ENCODE assay signal across 33 cellular contexts in the genomic region with DNA sequence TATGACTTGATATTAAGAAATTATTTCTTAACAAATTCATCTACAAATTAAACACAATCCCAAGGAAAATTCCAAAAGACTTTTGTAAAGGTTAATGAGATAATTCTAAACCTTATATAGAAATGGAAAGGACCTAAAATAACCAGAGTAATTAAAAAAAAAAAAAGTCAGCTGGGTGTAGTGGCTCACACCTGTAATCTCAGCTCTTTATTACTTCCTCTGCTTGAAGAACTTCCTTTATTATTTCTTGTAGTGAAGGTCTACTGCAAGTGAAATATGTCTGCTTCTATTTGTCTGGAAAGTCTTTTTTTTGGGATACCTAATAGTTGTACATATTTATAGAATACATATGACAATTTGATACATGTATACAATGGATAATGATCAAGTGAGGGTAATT.
"Had no signal": no experiment of that assay in that cellular context is flagged by ENCODE, and none has a peak within 500 bp of the region (broad histone marks: within the 10 kb centered on the region; RNA-seq: fewer than 3 reads in every experiment).

No MANE protein-coding gene starts in this region.

- H3K4me3 Mint-ChIP-seq: activated B cell treated with CpG ODN at 0.5 μM for 24 hours; activated CD4-positive, alpha-beta memory T cell treated with anti-CD3 and anti-CD28 coated beads for 36 hours; activated CD4-positive, alpha-beta T cell treated with anti-CD3 and anti-CD28 coated beads, Interleukin-2, amount 10 ng/mL, durations not matched to agents 24 days and 14 days; activated CD8-positive, alpha-beta T cell treated with anti-CD3 and anti-CD28 coated beads for 36 hours; activated naive CD4-positive, alpha-beta T cell treated with anti-CD3 and anti-CD28 coated beads for 36 hours; activated naive CD8-positive, alpha-beta T cell treated with anti-CD3 and anti-CD28 coated beads for 36 hours; activated T-cell treated with anti-CD3 and anti-CD28 coated beads, Interleukin-2, amount 50 U/mL, for 4 hours; activated T-cell treated with anti-CD3 and anti-CD28 coated beads, Interleukin-2, amount 50 U/mL, for 72 hours; activated T-helper 1 cell treated with anti-CD3 and anti-CD28 coated beads, Interleukin-12 subunit alpha, Interleukin-12 subunit beta, Interleukin-2, Interleukin-4 antibody, amounts not matched to agents 30 ng/mL and 10 ng/mL and 1 ng/mL, durations not matched to agents 14 hours and 24 hours and 36 hours; activated T-helper 17 cell treated with anti-CD3 and anti-CD28 coated beads, Interleukin-2, amount 50 U/mL, for 72 hours; T-cell; T-helper 2 cell treated with Interferon-gamma antibody and Interleukin-4, amounts not matched to agents 5 μg/mL and 100 μg/mL, for 36 hours had no signal

- H3K4me1 Mint-ChIP-seq: activated CD4-positive, alpha-beta T cell treated with anti-CD3 and anti-CD28 coated beads, Interleukin-2, amount 10 ng/mL, durations not matched to agents 24 days and 14 days; activated T-helper 17 cell treated with anti-CD3 and anti-CD28 coated beads, Interleukin-2, amount 50 U/mL, for 72 hours; T-cell had no signal

- H3K36me3 Mint-ChIP-seq: activated CD4-positive, alpha-beta memory T cell treated with anti-CD3 and anti-CD28 coated beads for 36 hours; activated naive CD4-positive, alpha-beta T cell treated with anti-CD3 and anti-CD28 coated beads, Interleukin-2, amount 50 U/mL, for 72 hours; activated naive CD8-positive, alpha-beta T cell treated with anti-CD3 and anti-CD28 coated beads for 36 hours; T-cell had no signal

- DNase-seq: activated B cell treated with CpG ODN at 0.5 μM for 24 hours; activated CD4-positive, alpha-beta memory T cell treated with anti-CD3 and anti-CD28 coated beads for 36 hours; activated CD4-positive, alpha-beta T cell treated with anti-CD3 and anti-CD28 coated beads for 4 hours; activated CD4-positive, alpha-beta T cell treated with anti-CD3 and anti-CD28 coated beads, Interleukin-2, amount 10 ng/mL, durations not matched to agents 24 days and 14 days; activated CD4-positive, alpha-beta T cell treated with anti-CD3 and anti-CD28 coated beads, Interleukin-2, amount 50 U/mL, for 1 hour; activated CD4-positive, alpha-beta T cell treated with anti-CD3 and anti-CD28 coated beads, Interleukin-2, amount 50 U/mL, for 4 hours; activated CD4-positive, CD25-positive, alpha-beta regulatory T cell treated with anti-CD3 and anti-CD28 coated beads, Interleukin-2, amount 50 U/mL, for 72 hours; activated CD8-positive, alpha-beta memory T cell treated with anti-CD3 and anti-CD28 coated beads, Interleukin-2, amount 50 U/mL, for 4 hours; activated CD8-positive, alpha-beta T cell treated with anti-CD3 and anti-CD28 coated beads for 36 hours; activated gamma-delta T cell treated with Interleukin-2 at 50 U/mL for 16 hours; activated naive CD4-positive, alpha-beta T cell; activated naive CD4-positive, alpha-beta T cell treated with anti-CD3 and anti-CD28 coated beads for 36 hours; activated naive CD4-positive, alpha-beta T cell treated with anti-CD3 and anti-CD28 coated beads, Interleukin-2, amount 50 U/mL, for 16 hours; activated naive CD8-positive, alpha-beta T cell treated with anti-CD3 and anti-CD28 coated beads for 36 hours; activated T-cell treated with anti-CD3 and anti-CD28 coated beads for 4 hours; activated T-cell treated with anti-CD3 and anti-CD28 coated beads, Interleukin-2, amount 50 U/mL, for 1 hour; activated T-cell treated with anti-CD3 and anti-CD28 coated beads, Interleukin-2, amount 50 U/mL, for 4 hours; activated T-cell treated with anti-CD3 and anti-CD28 coated beads, Interleukin-2, amount 50 U/mL, for 72 hours; amniotic stem cell; aorta; body of pancreas; brain microvascular endothelial cell; central memory CD4-positive, alpha-beta T cell; cerebellar nuclear complex; T-cell; T-helper 2 cell; T-helper 9 cell had no signal

- H3K27me3 Mint-ChIP-seq: activated CD4-positive, alpha-beta memory T cell treated with anti-CD3 and anti-CD28 coated beads for 36 hours had no signal

- H3K27ac Mint-ChIP-seq: activated B cell treated with CpG ODN at 0.5 μM for 24 hours; activated CD4-positive, alpha-beta memory T cell treated with anti-CD3 and anti-CD28 coated beads for 36 hours; activated CD4-positive, alpha-beta T cell treated with anti-CD3 and anti-CD28 coated beads, Interleukin-2, amount 10 ng/mL, durations not matched to agents 24 days and 14 days; activated CD8-positive, alpha-beta T cell treated with anti-CD3 and anti-CD28 coated beads for 36 hours; activated naive CD4-positive, alpha-beta T cell treated with anti-CD3 and anti-CD28 coated beads for 36 hours; activated naive CD4-positive, alpha-beta T cell treated with anti-CD3 and anti-CD28 coated beads, Interleukin-2, amount 50 U/mL, for 72 hours; activated naive CD8-positive, alpha-beta T cell treated with anti-CD3 and anti-CD28 coated beads for 36 hours; activated T-cell treated with anti-CD3 and anti-CD28 coated beads, Interleukin-2, amount 50 U/mL, for 72 hours; activated T-helper 1 cell treated with anti-CD3 and anti-CD28 coated beads, Interleukin-12 subunit alpha, Interleukin-12 subunit beta, Interleukin-2, Interleukin-4 antibody, amounts not matched to agents 30 ng/mL and 10 ng/mL and 1 ng/mL, durations not matched to agents 14 hours and 24 hours and 36 hours; activated T-helper 17 cell treated with anti-CD3 and anti-CD28 coated beads, Interleukin-2, amount 50 U/mL, for 72 hours; T-cell; T-helper 2 cell treated with Interferon-gamma antibody and Interleukin-4, amounts not matched to agents 5 μg/mL and 100 μg/mL, for 36 hours had no signal

- H3K9me3 Mint-ChIP-seq: activated B cell treated with CpG ODN at 0.5 μM for 24 hours; activated CD4-positive, alpha-beta memory T cell treated with anti-CD3 and anti-CD28 coated beads for 36 hours; activated CD4-positive, alpha-beta T cell treated with anti-CD3 and anti-CD28 coated beads, Interleukin-2, amount 10 ng/mL, durations not matched to agents 24 days and 14 days; activated CD8-positive, alpha-beta T cell treated with anti-CD3 and anti-CD28 coated beads for 36 hours; activated naive CD4-positive, alpha-beta T cell treated with anti-CD3 and anti-CD28 coated beads for 36 hours; activated naive CD4-positive, alpha-beta T cell treated with anti-CD3 and anti-CD28 coated beads, Interleukin-2, amount 50 U/mL, for 72 hours; activated naive CD8-positive, alpha-beta T cell treated with anti-CD3 and anti-CD28 coated beads for 36 hours; activated T-cell treated with anti-CD3 and anti-CD28 coated beads, Interleukin-2, amount 50 U/mL, for 4 hours; activated T-helper 1 cell treated with anti-CD3 and anti-CD28 coated beads, Interleukin-12 subunit alpha, Interleukin-12 subunit beta, Interleukin-2, Interleukin-4 antibody, amounts not matched to agents 30 ng/mL and 10 ng/mL and 1 ng/mL, durations not matched to agents 14 hours and 24 hours and 36 hours; activated T-helper 17 cell treated with anti-CD3 and anti-CD28 coated beads, Interleukin-2, amount 50 U/mL, for 72 hours; T-helper 2 cell treated with Interferon-gamma antibody and Interleukin-4, amounts not matched to agents 5 μg/mL and 100 μg/mL, for 36 hours had no signal

- ATAC-seq: activated CD8-positive, alpha-beta T cell treated with anti-CD3 and anti-CD28 coated beads for 36 hours; activated naive CD4-positive, alpha-beta T cell treated with anti-CD3 and anti-CD28 coated beads, Interleukin-2, amount 50 U/mL, for 72 hours; activated T-cell treated with anti-CD3 and anti-CD28 coated beads, Interleukin-2, amount 50 U/mL, for 4 hours; activated T-cell treated with anti-CD3 and anti-CD28 coated beads, Interleukin-2, amount 50 U/mL, for 72 hours; activated T-helper 17 cell treated with anti-CD3 and anti-CD28 coated beads, Interleukin-2, amount 50 U/mL, for 72 hours; body of pancreas; T-cell had no signal

- FAIRE-seq: astrocyte, TTC549 had no signal
